Comparison of ENCODE assay signal across 16 cellular contexts in genomic region chr13:43157796-43158195, GRCh38.
DNase-seq lines count a peak whose midpoint lies in the region; ATAC-seq and TF ChIP-seq lines count a peak whose summit lies in the region.
"Had no signal": no experiment of that assay in that cellular context is flagged by ENCODE, and none has a peak within 500 bp of the region (broad histone marks: within the 10 kb centered on the region; RNA-seq: fewer than 3 reads in every experiment).

No MANE protein-coding gene starts in this region.

- H3K79me2 ChIP-seq in GM23248 (ENCODE audit: insufficient read depth): no peaks in the 10 kb centered on the region
- H3K79me2 ChIP-seq in PC-9 (ENCODE audit: low read depth): no peaks in the 10 kb centered on the region

- no peak overlapping the region for H3K27ac Mint-ChIP-seq in stimulated activated effector memory CD8-positive, alpha-beta T cell treated with anti-CD3 and anti-CD28 coated beads, Interleukin-12 subunit alpha, Interleukin-12 subunit beta, amount 100 ng/mL, for 72 hours

- H3K27me3 ChIP-seq in GM23248 (replicated peaks; ENCODE audit: insufficient read depth) (no peaks in the 10 kb centered on the region), PC-9 (ENCODE audit: insufficient read depth, low read depth) (no peaks in the 10 kb centered on the region)

- H2AFZ ChIP-seq in GM23248 (no peak overlapping the region), PC-9 (no peak overlapping the region)

- H3K36me3 Mint-ChIP-seq in stimulated activated effector memory CD8-positive, alpha-beta T cell treated with anti-CD3 and anti-CD28 coated beads, Interleukin-12 subunit alpha, Interleukin-12 subunit beta, amount 100 ng/mL, for 72 hours: no peaks in the 10 kb centered on the region

- H3K27ac ChIP-seq in GM23248: no peak overlapping the region
- H3K27ac ChIP-seq in PC-9: no peak overlapping the region
- H3K27ac ChIP-seq: C4-2B had no signal

- H3K4me1 ChIP-seq in GM23248 (ENCODE audit: insufficient read depth) (peaks cover 14% of the 10 kb centered on the region), PC-9 (replicated peaks; ENCODE audit: insufficient read depth) (peaks cover 36% of the 10 kb centered on the region)

- H3F3A ChIP-seq in GM23248 (ENCODE audit: insufficient read depth) (no peaks in the 10 kb centered on the region), PC-9 (ENCODE audit: insufficient read depth, low read depth) (peaks cover 8% of the 10 kb centered on the region; the same call in 1 of the 2 replicates)

- H3K9me3 Mint-ChIP-seq in stimulated activated effector memory CD8-positive, alpha-beta T cell treated with anti-CD3 and anti-CD28 coated beads, Interleukin-12 subunit alpha, Interleukin-12 subunit beta, amount 100 ng/mL, for 72 hours: no peaks in the 10 kb centered on the region

- in situ Hi-C loops in GM23248 (cut with MboI): no loop called here

- H4K20me1 ChIP-seq in GM23248 (ENCODE audit: insufficient read depth) (no peaks in the 10 kb centered on the region), PC-9 (ENCODE audit: insufficient read depth) (no peaks in the 10 kb centered on the region)

- H3K4me1 Mint-ChIP-seq in stimulated activated effector memory CD8-positive, alpha-beta T cell treated with anti-CD3 and anti-CD28 coated beads, Interleukin-12 subunit alpha, Interleukin-12 subunit beta, amount 100 ng/mL, for 72 hours: no peaks in the 10 kb centered on the region

- WGBS in GM23248 (ENCODE audit: low coverage in 1 of 2, low lambda C conversion rate in 2 of 2, missing lambda C conversion rate in 2 of 2), 2 experiments: 42 to 61% methylated on average over 2 of the region's 2 CpGs

- ATAC-seq in stimulated activated effector memory CD8-positive, alpha-beta T cell treated with anti-CD3 and anti-CD28 coated beads, Interleukin-12 subunit alpha, Interleukin-12 subunit beta, amount 100 ng/mL, for 72 hours: peak; percentile 36
- no peak for ATAC-seq in HG03571 (IDR thresholded peaks at IDR 0.05; ENCODE audit: unreplicated experiment)
- ATAC-seq: K562, SK-N-SH treated with all-trans-retinoic acid at 6 μM for 48 hours had no signal

- CTCF ChIA-PET in PC-9 (lab: Charles Lee): no interaction called here

- no peaks in the 10 kb centered on the region for H3K9me3 ChIP-seq in GM23248 (ENCODE audit: low read depth)
- H3K9me3 ChIP-seq in PC-9 (ENCODE audit: insufficient read depth, low read depth): no peaks in the 10 kb centered on the region

- H3K4me2 ChIP-seq in GM23248 (ENCODE audit: unreplicated experiment) (no peak overlapping the region), PC-9 (no peak overlapping the region)

- intact Hi-C loops in PC-9 (cut with micrococcal nuclease; ENCODE audit: unreplicated experiment): loop anchor here (5.0 to 10.0 kb wide), 3 partner anchors 90 to 627 kb away; partner anchors contain the start of gene ENOX1

- H3K36me3 ChIP-seq in GM23248 (ENCODE audit: low read depth) (no peaks in the 10 kb centered on the region), PC-9 (ENCODE audit: low read depth) (no peaks in the 10 kb centered on the region)

- H3K4me3 ChIP-seq in GM23248 (no peak overlapping the region), PC-9 (no peak overlapping the region)
- H3K4me3 ChIP-seq: K562 had no signal

- BruUV-seq in PC-9 (replicated peaks; lab: Mats Ljungman, UMichigan): no TSS peak

- peak; percentile 37 for DNase-seq in GM23248
- peak; percentile 2 for DNase-seq in cerebellar cortex (ENCODE audit: low spot score)
- peak; percentile 65 for DNase-seq in myocyte (ENCODE audit: low read depth)
- peak in 1 of 2 donors; percentile 22 for DNase-seq in stimulated activated effector memory CD8-positive, alpha-beta T cell treated with anti-CD3 and anti-CD28 coated beads, Interleukin-12 subunit alpha, Interleukin-12 subunit beta, amount 100 ng/mL, for 72 hours (ENCODE audit: low spot score in 2 of 2)
- no peak for DNase-seq in kidney glomerular epithelial cell (lab: John Stamatoyannopoulos, UW)
- DNase-seq in PC-9: no peak
- DNase-seq: AML-193, DMS79, H7, NCI-H1694 treated with DMSO at 0.1 percent for 48 hours, RPMI8226, SIG-M5 had no signal

- no peak overlapping the region for H3K9ac ChIP-seq in GM23248

- no peaks in the 10 kb centered on the region for H3K9me2 ChIP-seq in GM23248 (ENCODE audit: insufficient read depth)
- no peaks in the 10 kb centered on the region; the same call in 1 of the 2 replicates for H3K9me2 ChIP-seq in PC-9 (ENCODE audit: insufficient read depth)

- H3K4me3 Mint-ChIP-seq in stimulated activated effector memory CD8-positive, alpha-beta T cell treated with anti-CD3 and anti-CD28 coated beads, Interleukin-12 subunit alpha, Interleukin-12 subunit beta, amount 100 ng/mL, for 72 hours: no peak overlapping the region

- POLR2A ChIA-PET in PC-9 (lab: Charles Lee; ENCODE audit: unreplicated experiment): no interaction called here

- TF ChIP-seq CTCF in PC-9 (conservative IDR thresholded peaks at IDR 0.05): no peak

Comparison
In these comparisons a context has a peak if more than half of its experiments do, and no peak if none do; other contexts are left out.
1. DNase-seq: peak in GM23248 (single experiment), cerebellar cortex (single experiment) and myocyte (single experiment); none in kidney glomerular epithelial cell (single experiment) and PC-9 (0 of 2).